ENCODE assay signal across 16 cellular contexts in genomic region chr11:111631034-111631665, GRCh38. TPM values are rescaled to one million over a fixed set of nuclear protein-coding genes. Genes with fewer than 3 reads are reported as not detected.
DNase-seq lines count a peak whose midpoint lies in the region; ATAC-seq and TF ChIP-seq lines count a peak whose summit lies in the region.
"Had no signal": no experiment of that assay in that cellular context is flagged by ENCODE, and none has a peak within 500 bp of the region (broad histone marks: within the 10 kb centered on the region; RNA-seq: fewer than 3 reads in every experiment).

No MANE protein-coding gene starts in this region.

- no peaks in the 10 kb centered on the region for H3K27me3 ChIP-seq in CD4-positive, CD25-positive, alpha-beta regulatory T cell (ENCODE audit: control insufficient read depth, insufficient read depth, low read length)

- POLR2A ChIA-PET in activated CD8-positive, alpha-beta T cell treated with anti-CD3 and anti-CD28 coated beads, Interleukin-2, amount 10 ng/mL, durations not matched to agents 7 days and 5 days (lab: Charles Lee) = no interaction called here
- POLR2A ChIA-PET in activated CD4-positive, alpha-beta memory T cell treated with anti-CD3 and anti-CD28 coated beads for 36 hours (lab: Charles Lee) = interaction anchor here (0.6 kb wide), 1 partner anchor 477 kb away, joined by 5 read pairs; no protein-coding TSS in a partner anchor

- intact Hi-C loops in activated CD4-positive, alpha-beta memory T cell treated with anti-CD3 and anti-CD28 coated beads for 36 hours (cut with micrococcal nuclease) = no loop called here

- peaks cover 8% of the 10 kb centered on the region for H3K4me1 ChIP-seq in CD4-positive, CD25-positive, alpha-beta regulatory T cell (ENCODE audit: control insufficient read depth, insufficient read depth, low read length, poor library complexity, severe bottlenecking)

- no peaks in the 10 kb centered on the region for H3K27me3 Mint-ChIP-seq in CD4-positive, CD25-positive, alpha-beta regulatory T cell
- H3K27me3 Mint-ChIP-seq in activated CD8-positive, alpha-beta T cell treated with anti-CD3 and anti-CD28 coated beads, Interleukin-2, amount 10 ng/mL, durations not matched to agents 7 days and 5 days (ENCODE audit: low read depth) = no peaks in the 10 kb centered on the region
- H3K27me3 Mint-ChIP-seq in activated CD4-positive, alpha-beta memory T cell treated with anti-CD3 and anti-CD28 coated beads for 36 hours = no peaks in the 10 kb centered on the region

- DNase-seq in CD4-positive, CD25-positive, alpha-beta regulatory T cell = no peak
- DNase-seq in activated CD8-positive, alpha-beta T cell treated with anti-CD3 and anti-CD28 coated beads, Interleukin-2, amount 10 ng/mL, durations not matched to agents 7 days and 5 days = no peak
- peak; percentile 35 for DNase-seq in kidney glomerular epithelial cell (lab: John Stamatoyannopoulos, UW)
- no peak for DNase-seq in GM20000 (ENCODE audit: low spot score)
- DNase-seq in activated CD4-positive, alpha-beta memory T cell treated with anti-CD3 and anti-CD28 coated beads for 36 hours = no peak
- no peak for DNase-seq in NCI-H1417 treated with DMSO at 0.1 percent for 48 hours (lab: John Stamatoyannopoulos, UW)
- DNase-seq: COR-L47, GF-D8, left ventricle myocardium inferior, NCI-H1092, NCI-H2171 treated with DMSO at 0.1 percent for 48 hours, SHP77 treated with DMSO at 0.1 percent for 48 hours, T-helper 9 cell had no signal

- CTCF ChIA-PET in activated CD8-positive, alpha-beta T cell treated with anti-CD3 and anti-CD28 coated beads, Interleukin-2, amount 10 ng/mL, durations not matched to agents 7 days and 5 days (lab: Charles Lee) = interaction anchor here (0.6 to 2.1 kb wide), 3 partner anchors 27 to 89 kb away, joined by 3 to 9 read pairs (median 3); no protein-coding TSS in a partner anchor
- CTCF ChIA-PET in activated CD4-positive, alpha-beta memory T cell treated with anti-CD3 and anti-CD28 coated beads for 36 hours (lab: Charles Lee) = interaction anchor here (2.1 kb wide), 1 partner anchor 27 kb away, joined by 10 read pairs; no protein-coding TSS in a partner anchor

- no peaks in the 10 kb centered on the region for H3K36me3 ChIP-seq in CD4-positive, CD25-positive, alpha-beta regulatory T cell (ENCODE audit: control insufficient read depth, insufficient read depth, low read length)
- H3K36me3 ChIP-seq: thoracic aorta had no signal

- H3K36me3 Mint-ChIP-seq in CD4-positive, CD25-positive, alpha-beta regulatory T cell = peaks cover 1% of the 10 kb centered on the region
- peaks cover 17% of the 10 kb centered on the region for H3K36me3 Mint-ChIP-seq in activated CD8-positive, alpha-beta T cell treated with anti-CD3 and anti-CD28 coated beads, Interleukin-2, amount 10 ng/mL, durations not matched to agents 7 days and 5 days (ENCODE audit: low read depth)
- H3K36me3 Mint-ChIP-seq in activated CD4-positive, alpha-beta memory T cell treated with anti-CD3 and anti-CD28 coated beads for 36 hours = peaks cover 3% of the 10 kb centered on the region

- H3K9me3 Mint-ChIP-seq in CD4-positive, CD25-positive, alpha-beta regulatory T cell = no peaks in the 10 kb centered on the region
- no peaks in the 10 kb centered on the region for H3K9me3 Mint-ChIP-seq in activated CD8-positive, alpha-beta T cell treated with anti-CD3 and anti-CD28 coated beads, Interleukin-2, amount 10 ng/mL, durations not matched to agents 7 days and 5 days (ENCODE audit: insufficient read depth)
- no peaks in the 10 kb centered on the region for H3K9me3 Mint-ChIP-seq in activated CD4-positive, alpha-beta memory T cell treated with anti-CD3 and anti-CD28 coated beads for 36 hours

- no peak for ATAC-seq in CD4-positive, CD25-positive, alpha-beta regulatory T cell (ENCODE audit: low read depth in 2 of 2)
- peak; percentile 34 for ATAC-seq in HG02798 (IDR thresholded peaks at IDR 0.05; ENCODE audit: poor library complexity, unreplicated experiment)
- peak; percentile 46 for ATAC-seq in activated CD8-positive, alpha-beta T cell treated with anti-CD3 and anti-CD28 coated beads, Interleukin-2, amount 10 ng/mL, durations not matched to agents 7 days and 5 days
- no peak for ATAC-seq in activated CD4-positive, CD25-positive, alpha-beta regulatory T cell treated with anti-CD3 and anti-CD28 coated beads, Interleukin-2, amount 50 U/mL, for 24 hours

- peak overlapping the region; percentile 17 for H3K4me3 ChIP-seq in CD4-positive, CD25-positive, alpha-beta regulatory T cell (ENCODE audit: low read depth, low read length)
- H3K4me3 ChIP-seq: left ventricle myocardium inferior, thoracic aorta had no signal

- no peak overlapping the region for H3K27ac Mint-ChIP-seq in CD4-positive, CD25-positive, alpha-beta regulatory T cell
- no peak overlapping the region for H3K27ac Mint-ChIP-seq in activated CD8-positive, alpha-beta T cell treated with anti-CD3 and anti-CD28 coated beads, Interleukin-2, amount 10 ng/mL, durations not matched to agents 7 days and 5 days
- H3K27ac Mint-ChIP-seq in activated CD4-positive, alpha-beta memory T cell treated with anti-CD3 and anti-CD28 coated beads for 36 hours = no peak overlapping the region

- no peak overlapping the region for H3K4me3 Mint-ChIP-seq in CD4-positive, CD25-positive, alpha-beta regulatory T cell
- H3K4me3 Mint-ChIP-seq in activated CD8-positive, alpha-beta T cell treated with anti-CD3 and anti-CD28 coated beads, Interleukin-2, amount 10 ng/mL, durations not matched to agents 7 days and 5 days = no peak overlapping the region
- H3K4me3 Mint-ChIP-seq in activated CD4-positive, alpha-beta memory T cell treated with anti-CD3 and anti-CD28 coated beads for 36 hours = no peak overlapping the region

- no peaks in the 10 kb centered on the region for H3K9me3 ChIP-seq in CD4-positive, CD25-positive, alpha-beta regulatory T cell (ENCODE audit: control insufficient read depth in 2 of 2, low read length in 2 of 2)
- H3K9me3 ChIP-seq: left ventricle myocardium inferior, thoracic aorta had no signal

- no peak overlapping the region for H3K27ac ChIP-seq in CD4-positive, CD25-positive, alpha-beta regulatory T cell (ENCODE audit: insufficient read depth, low read length, poor library complexity, severe bottlenecking)
- H3K27ac ChIP-seq: left ventricle myocardium inferior, thoracic aorta had no signal

- TF ChIP-seq CTCF in GM20000 (IDR thresholded peaks at IDR 0.05; ENCODE audit: extremely low read depth, missing control alignments) = no peak

- H3K4me1 Mint-ChIP-seq in CD4-positive, CD25-positive, alpha-beta regulatory T cell = peaks cover 8 to 31% (median 22%) of the 10 kb centered on the region in 4 donors
- H3K4me1 Mint-ChIP-seq in activated CD8-positive, alpha-beta T cell treated with anti-CD3 and anti-CD28 coated beads, Interleukin-2, amount 10 ng/mL, durations not matched to agents 7 days and 5 days (ENCODE audit: low read depth) = peaks cover 32% of the 10 kb centered on the region
- H3K4me1 Mint-ChIP-seq in activated CD4-positive, alpha-beta memory T cell treated with anti-CD3 and anti-CD28 coated beads for 36 hours (ENCODE audit: low read depth) = peaks cover 20% of the 10 kb centered on the region

RNA-seq across cellular contexts. Expression of gene SIK2, which starts 28.9 kb away (rescaled TPM):
- 8.7 TPM for total RNA-seq in CD4-positive, CD25-positive, alpha-beta regulatory T cell
- polyA plus RNA-seq in CD4-positive, CD25-positive, alpha-beta regulatory T cell = under 1 TPM; 0.05 to 0.23 (median 0.14) TPM
- 10 to 100 TPM in 1 of 2 experiments, 1 to 10 TPM in 1; 8.9 to 10.2 TPM for total RNA-seq in activated CD8-positive, alpha-beta T cell treated with anti-CD3 and anti-CD28 coated beads, Interleukin-2, amount 10 ng/mL, durations not matched to agents 7 days and 5 days
- 1 to 10 TPM; 4.6 to 6.2 TPM for total RNA-seq in activated CD4-positive, alpha-beta memory T cell treated with anti-CD3 and anti-CD28 coated beads for 36 hours

Comparison
In these comparisons a context has a peak if more than half of its experiments do, and no peak if none do; other contexts are left out.
1. ATAC-seq: peak in HG02798 (single experiment) and activated CD8-positive, alpha-beta T cell treated with anti-CD3 and anti-CD28 coated beads, Interleukin-2, amount 10 ng/mL, durations not matched to agents 7 days and 5 days (single experiment); none in CD4-positive, CD25-positive, alpha-beta regulatory T cell (0 of 2) and activated CD4-positive, CD25-positive, alpha-beta regulatory T cell treated with anti-CD3 and anti-CD28 coated beads, Interleukin-2, amount 50 U/mL, for 24 hours (0 of 2).